8 cellular contexts compared by ENCODE assay signal in genomic region chr1:167401260-167401873, GRCh38.
A peak's percentile ranks its signal among the peaks of the same experiment; 100 is the strongest.
DNase-seq lines count a peak whose midpoint lies in the region; ATAC-seq, FAIRE-seq and TF ChIP-seq lines count a peak whose summit lies in the region.

No MANE protein-coding gene starts in this region.

- H3K4me1 Mint-ChIP-seq in naive thymus-derived CD8-positive, alpha-beta T cell = peaks cover 0 to 5% (median 1%) of the 10 kb centered on the region in 4 donors

- WGBS in H1 (ENCODE audit: extremely low coverage in 1 of 2, insufficient coverage in 1 of 2, insufficient read length in 1 of 2, insufficient replicate concordance in 2 of 2, low coverage in 1 of 2, low lambda C conversion rate in 2 of 2, missing lambda C conversion rate in 1 of 2), 2 experiments = 73% methylated on average over 8 of the region's 8 CpGs; no CpG with 5 or more reads in 1 of the 2 experiments
- 47 to 57% (median 50%) methylated on average over 8 of the region's 8 CpGs for WGBS in stomach, 5 donors
- 71 to 73% methylated on average over 8 of the region's 8 CpGs for WGBS in lower leg skin, 2 donors

- intact Hi-C loops in stomach (cut with DNase I; ENCODE audit: low total_unique reads) (no loop called here), lower leg skin (cut with DNase I; ENCODE audit: low total_unique reads) (no loop called here)

- TF ChIP-seq RAD21 in H1 (IDR thresholded peaks at IDR 0.05 in 1 of 2, conservative IDR thresholded peaks at IDR 0.05 in 1 of 2; ENCODE audit: low read depth in 2 of 2, low read length in 2 of 2) = peak; percentile 81 to 84

- no peaks in the 10 kb centered on the region for H3K9me3 ChIP-seq in H1 (ENCODE audit: insufficient read depth in 2 of 2, low read depth in 1 of 2, low read length in 1 of 2)
- H3K9me3 ChIP-seq in stomach = no peaks in the 10 kb centered on the region

- TF ChIP-seq EP300 in H1 (IDR thresholded peaks at IDR 0.05; ENCODE audit: borderline replicate concordance in 1 of 2, low read depth in 2 of 2, low read length in 2 of 2) (no peak), stomach (IDR thresholded peaks at IDR 0.05) (no peak)

- H3K4me2 ChIP-seq in H1 (ENCODE audit: insufficient read depth in 1 of 2, low read depth in 2 of 2, low read length in 2 of 2) = no peak overlapping the region

- H3K79me1 ChIP-seq in H1 (ENCODE audit: low read depth, low read length) = no peaks in the 10 kb centered on the region

- in situ Hi-C loops in Caki2 (cut with HindIII; ENCODE audit: low pct_unique_long_range_greater_than_20kb, low sequenced_read_pairs) = no loop called here

- H3K79me2 ChIP-seq in H1 (ENCODE audit: control insufficient read depth in 1 of 2, insufficient read depth in 2 of 2, low read length in 2 of 2) = no peaks in the 10 kb centered on the region

- no peak overlapping the region for H3K14ac ChIP-seq in H1 (ENCODE audit: insufficient read length)

- H3K23me2 ChIP-seq in H1 (ENCODE audit: low read depth, low read length) = no peaks in the 10 kb centered on the region

- H3K4me3 Mint-ChIP-seq in naive thymus-derived CD8-positive, alpha-beta T cell = no peak overlapping the region

- H3K9ac ChIP-seq in H1 (replicated peaks in 1 of 4; ENCODE audit: extremely low read depth in 1 of 4, low read depth in 3 of 4, low read length in 3 of 4) = no peak overlapping the region

- H3K27me3 Mint-ChIP-seq in naive thymus-derived CD8-positive, alpha-beta T cell = no peaks in the 10 kb centered on the region

- no peak overlapping the region for H2AFZ ChIP-seq in H1 (ENCODE audit: low read length)

- H3K4me1 ChIP-seq in H1 (replicated peaks in 1 of 4; ENCODE audit: control insufficient read depth in 3 of 4, insufficient read depth in 4 of 4, low read length in 3 of 4) (no peaks in the 10 kb centered on the region), stomach (no peaks in the 10 kb centered on the region)

- POLR2A ChIA-PET in H1 (lab: Charles Lee; ENCODE audit: partially characterized antibody) = interaction anchor here (0.5 to 0.7 kb wide), 2 partner anchors 9 to 480 kb away, joined by 3 read pairs; no protein-coding TSS in a partner anchor
- POLR2A ChIA-PET in naive thymus-derived CD8-positive, alpha-beta T cell (lab: Charles Lee) = interaction anchor here (1.0 to 1.4 kb wide), 3 partner anchors 117 to 132 kb away, joined by 3 to 5 read pairs (median 5); partner anchors contain the start of gene CD247

- H2BK12ac ChIP-seq in H1 (ENCODE audit: low read depth, low read length) = no peak overlapping the region

- FAIRE-seq in H1 (lab: Jason Lieb, UNC) = peak; percentile 92

- no peak overlapping the region for H3K18ac ChIP-seq in H1 (ENCODE audit: extremely low read depth, low read length)

- no peak overlapping the region for H2BK120ac ChIP-seq in H1 (replicated peaks; ENCODE audit: low read depth, low read length)

- no peak overlapping the region for H4K5ac ChIP-seq in H1 (ENCODE audit: insufficient read length, low read depth, low read length)

- no peak overlapping the region for H4K91ac ChIP-seq in H1 (replicated peaks; ENCODE audit: insufficient read length, low read length)

- no peak overlapping the region for H3K56ac ChIP-seq in H1 (replicated peaks; ENCODE audit: insufficient read length, low read depth, low read length)

- H3K27ac ChIP-seq in H1 (ENCODE audit: low read depth, low read length) (no peak overlapping the region), stomach (no peak overlapping the region)

- H3K27ac Mint-ChIP-seq in naive thymus-derived CD8-positive, alpha-beta T cell = peak overlapping the region in 2 of 10 donors; percentile 63

- no peak overlapping the region for H3K4ac ChIP-seq in H1 (replicated peaks; ENCODE audit: insufficient read length, low read depth, low read length)

- TF ChIP-seq POLR2A in H1 (IDR thresholded peaks at IDR 0.05; ENCODE audit: control extremely low read depth in 1 of 2, low read depth in 2 of 2, low read length in 2 of 2) (no peak), stomach (IDR thresholded peaks at IDR 0.05) (no peak), lower leg skin (IDR thresholded peaks at IDR 0.05) (no peak)

- H4K8ac ChIP-seq in H1 (ENCODE audit: extremely low read depth, insufficient read depth, low read length) = no peak overlapping the region

- peak; percentile 46 for DNase-seq in Caki2 (ENCODE audit: low read depth)
- peak; percentile 52 for DNase-seq in H7
- DNase-seq in NCI-H2227 treated with DMSO at 0.1 percent for 48 hours (lab: John Stamatoyannopoulos, UW) = peak; percentile 26
- DNase-seq in activated CD4-positive, alpha-beta T cell treated with anti-CD3 and anti-CD28 coated beads for 48 hours = peak; percentile 48
- DNase-seq in H1 (ENCODE audit: low read depth in 1 of 2, low spot score in 2 of 2) = no peak
- peak; percentile 16 to 78 (median 42) for DNase-seq in naive thymus-derived CD8-positive, alpha-beta T cell
- DNase-seq in stomach = peak; percentile 50
- no peak for DNase-seq in lower leg skin (ENCODE audit: low spot score in 2 of 2)

- peaks cover 0 to 76% (median 38%) of the 10 kb centered on the region in 3 donors for H3K36me3 Mint-ChIP-seq in naive thymus-derived CD8-positive, alpha-beta T cell

- no peak overlapping the region for H3K23ac ChIP-seq in H1 (ENCODE audit: insufficient read length)

- CTCF ChIA-PET in H1 (lab: Charles Lee; ENCODE audit: partially characterized antibody) = interaction anchor here (0.6 to 5.9 kb wide), 30 partner anchors 9 to 308 kb away, joined by 3 to 47 read pairs (median 4); no protein-coding TSS in a partner anchor

- H3K36me3 ChIP-seq in H7 (replicated peaks; ENCODE audit: control insufficient read depth, insufficient read depth, low read length) (peaks cover 9% of the 10 kb centered on the region), H1 (ENCODE audit: control insufficient read depth in 2 of 4, insufficient read depth in 4 of 4, low read length in 3 of 4) (peaks cover 9 to 48% (median 16%) of the 10 kb centered on the region in 4 experiments; a peak in 7 of 8 replicates), stomach (peaks cover 10 to 67% (median 61%) of the 10 kb centered on the region in 4 donors)

- H3K4me3 ChIP-seq in H7 (ENCODE audit: insufficient read depth, low read depth, low read length) (no peak overlapping the region), H1 (ENCODE audit: extremely low read depth in 1 of 4, insufficient read depth in 2 of 4, low read depth in 3 of 4, low read length in 4 of 4) (no peak overlapping the region), stomach (no peak overlapping the region), lower leg skin (ENCODE audit: low read depth, poor library complexity, severe bottlenecking) (no peak overlapping the region)

- ATAC-seq in naive thymus-derived CD8-positive, alpha-beta T cell = peak; percentile 74 to 80

- no peak overlapping the region for H2BK15ac ChIP-seq in H1 (ENCODE audit: low read length)

- no peak overlapping the region for H2AK5ac ChIP-seq in H1 (ENCODE audit: low read depth, low read length)

- H2BK5ac ChIP-seq in H1 (ENCODE audit: low read depth, low read length) = no peak overlapping the region

- peaks cover 1 to 3% of the 10 kb centered on the region in 2 experiments for H4K20me1 ChIP-seq in H1 (replicated peaks in 1 of 2; ENCODE audit: control insufficient read depth in 1 of 2, insufficient read depth in 2 of 2, low read length in 2 of 2)

- H3K27me3 ChIP-seq in H7 (ENCODE audit: control insufficient read depth, insufficient read depth, low read length) (no peaks in the 10 kb centered on the region), H1 (replicated peaks in 1 of 4; ENCODE audit: control insufficient read depth in 3 of 4, extremely low read depth in 1 of 4, insufficient read depth in 3 of 4, low read length in 3 of 4) (no peaks in the 10 kb centered on the region), stomach (no peaks in the 10 kb centered on the region)

- no peak overlapping the region for H2BK20ac ChIP-seq in H1 (ENCODE audit: low read length)

- TF ChIP-seq CTCF in H1 (IDR thresholded peaks at IDR 0.05; ENCODE audit: control extremely low read depth in 1 of 3, insufficient read depth in 1 of 3, low read depth in 1 of 3, low read length in 3 of 3) (peak; percentile 65 to 75 (median 68)), stomach (IDR thresholded peaks at IDR 0.05) (peak in 3 of 7 experiments; percentile 18 to 49 (median 41)), lower leg skin (IDR thresholded peaks at IDR 0.05) (no peak)

- H3K9me3 Mint-ChIP-seq in naive thymus-derived CD8-positive, alpha-beta T cell = no peaks in the 10 kb centered on the region

TF ChIP-seq in H1, 55 proteins besides CTCF, POLR2A, EP300 and RAD21:
- TF ChIP-seq KDM1A (IDR thresholded peaks at IDR 0.05; ENCODE audit: borderline replicate concordance, low read length) (no peak), RXRA (IDR thresholded peaks at IDR 0.05; ENCODE audit: insufficient read depth, low read depth, low read length) (no peak), MAX (IDR thresholded peaks at IDR 0.05) (peak; percentile 47), POU5F1 (IDR thresholded peaks at IDR 0.05; ENCODE audit: low read depth, low read length) (no peak)

Comparison
In these comparisons a context has a peak if more than half of its experiments do, and no peak if none do; other contexts are left out.
1. DNase-seq: peak in Caki2 (single experiment), H7 (single experiment), NCI-H2227 treated with DMSO at 0.1 percent for 48 hours (single experiment), activated CD4-positive, alpha-beta T cell treated with anti-CD3 and anti-CD28 coated beads for 48 hours (single experiment), naive thymus-derived CD8-positive, alpha-beta T cell (10 of 10) and stomach (single experiment); none in H1 (0 of 2) and lower leg skin (0 of 2).
2. CTCF ChIP-seq: peak in H1 (3 of 3); none in lower leg skin (0 of 3).